ENCODE assay signal across 15 cellular contexts in genomic region chr11:91394073-91394717, GRCh38.
A peak's percentile ranks its signal among the peaks of the same experiment; 100 is the strongest.
DNase-seq lines count a peak whose midpoint lies in the region; ATAC-seq and TF ChIP-seq lines count a peak whose summit lies in the region.
"Had no signal": no experiment of that assay in that cellular context is flagged by ENCODE, and none has a peak within 500 bp of the region (broad histone marks: within the 10 kb centered on the region; RNA-seq: fewer than 3 reads in every experiment).

No MANE protein-coding gene starts in this region.

- H3K9me3 Mint-ChIP-seq in GM23338 (no peaks in the 10 kb centered on the region; the same call in 2 of the 3 replicates), endodermal cell (no peaks in the 10 kb centered on the region)

- H3K27me3 ChIP-seq in BE2C (no peaks in the 10 kb centered on the region), GM23338 (ENCODE audit: insufficient read depth) (no peaks in the 10 kb centered on the region), PC-3 (ENCODE audit: low read length) (no peaks in the 10 kb centered on the region), endodermal cell (ENCODE audit: control insufficient read depth, insufficient read depth, low read length, poor library complexity, severe bottlenecking) (no peaks in the 10 kb centered on the region)

- H3K4me3 Mint-ChIP-seq in GM23338 (no peak overlapping the region), endodermal cell (no peak overlapping the region)
- H3K4me3 Mint-ChIP-seq: CD4-positive, CD25-positive, alpha-beta regulatory T cell had no signal

- intact Hi-C loops in PC-3 (cut with micrococcal nuclease) = loop anchor here (10.0 kb wide), 1 partner anchor 229 kb away; no protein-coding TSS in a partner anchor

- CTCF ChIA-PET in PC-3 (lab: Charles Lee) = no interaction called here

- no peaks in the 10 kb centered on the region for H4K20me1 ChIP-seq in GM23338 (replicated peaks; ENCODE audit: insufficient read depth)
- H4K20me1 ChIP-seq in PC-3 (ENCODE audit: low read length) = no peaks in the 10 kb centered on the region

- no peak; the same call in 2 of the 3 replicates for ATAC-seq in GM23338
- ATAC-seq in PC-3 = no peak
- ATAC-seq in GM21367 (IDR thresholded peaks at IDR 0.05; ENCODE audit: unreplicated experiment) = no peak
- ATAC-seq in HG02852 (IDR thresholded peaks at IDR 0.05; ENCODE audit: unreplicated experiment) = no peak

- DNase-seq in BE2C = peak; percentile 18
- DNase-seq in GM23338 (ENCODE audit: low spot score) = peak; percentile 14
- no peak for DNase-seq in PC-3
- DNase-seq in endodermal cell = no peak
- no peak for DNase-seq in KBM-7
- DNase-seq: Caco-2; CD4-positive, CD25-positive, alpha-beta regulatory T cell; MV-4-11; NCI-H187 treated with DMSO at 0.1 percent for 48 hours; NCI-H2227 treated with DMSO at 0.1 percent for 48 hours; NCI-H526 had no signal

- H3K4me1 ChIP-seq in BE2C (peaks cover 7% of the 10 kb centered on the region), GM23338 (ENCODE audit: insufficient read depth) (no peaks in the 10 kb centered on the region), PC-3 (ENCODE audit: insufficient read depth, low read length) (peaks cover 47% of the 10 kb centered on the region), endodermal cell (ENCODE audit: control insufficient read depth, insufficient read depth, low read length) (no peaks in the 10 kb centered on the region)
- H3K4me1 ChIP-seq: HAP-1 had no signal

- H3K27me3 Mint-ChIP-seq in GM23338 (ENCODE audit: insufficient read depth, low read depth, poor library complexity) (no peaks in the 10 kb centered on the region), endodermal cell (ENCODE audit: insufficient read depth) (no peaks in the 10 kb centered on the region)
- H3K27me3 Mint-ChIP-seq: CD4-positive, CD25-positive, alpha-beta regulatory T cell had no signal

- no peaks in the 10 kb centered on the region for H3K36me3 Mint-ChIP-seq in GM23338 (ENCODE audit: low read depth)
- no peaks in the 10 kb centered on the region for H3K36me3 Mint-ChIP-seq in endodermal cell (ENCODE audit: low read depth)
- H3K36me3 Mint-ChIP-seq: CD4-positive, CD25-positive, alpha-beta regulatory T cell had no signal

- H3K9me2 ChIP-seq in GM23338 (ENCODE audit: insufficient read depth) (no peaks in the 10 kb centered on the region), PC-3 (replicated peaks; ENCODE audit: low read length) (no peaks in the 10 kb centered on the region)

- in situ Hi-C loops in KBM-7 (cut with MboI; ENCODE audit: low pct_unique_long_range_greater_than_20kb, low sequenced_read_pairs) = no loop called here

- 94 to 100% methylated on average over 1 to 5 of the region's 6 CpGs for WGBS in endodermal cell (ENCODE audit: insufficient coverage in 1 of 2, insufficient read length in 1 of 2), 2 experiments

- H2AFZ ChIP-seq in GM23338 = peak overlapping the region; percentile 83; the same call in 1 of the 2 replicates
- H2AFZ ChIP-seq in PC-3 (ENCODE audit: low read length) = peak overlapping the region; percentile 19; the same call in 1 of the 2 replicates

- H3K9me3 ChIP-seq in BE2C = no peaks in the 10 kb centered on the region
- no peaks in the 10 kb centered on the region for H3K9me3 ChIP-seq in PC-3 (ENCODE audit: low read length)
- H3K9me3 ChIP-seq in endodermal cell (ENCODE audit: control insufficient read depth, low read length) = no peaks in the 10 kb centered on the region
- H3K9me3 ChIP-seq: Caco-2, HAP-1 had no signal

- H3K4me3 ChIP-seq in BE2C (ENCODE audit: low read depth, low read length) (peak overlapping the region; percentile 18), GM23338 (no peak overlapping the region), PC-3 (ENCODE audit: low read length) (no peak overlapping the region), endodermal cell (ENCODE audit: low read length) (no peak overlapping the region)
- H3K4me3 ChIP-seq: HAP-1, SK-N-MC had no signal

- POLR2A ChIA-PET in PC-3 (lab: Charles Lee; ENCODE audit: unreplicated experiment) = no interaction called here

- no peaks in the 10 kb centered on the region for H3F3A ChIP-seq in GM23338 (replicated peaks; ENCODE audit: low read depth)
- H3F3A ChIP-seq in PC-3 (ENCODE audit: low read length, unreplicated experiment) = peaks cover 11% of the 10 kb centered on the region

- H3K79me2 ChIP-seq in GM23338 (replicated peaks; ENCODE audit: insufficient read depth) (no peaks in the 10 kb centered on the region), PC-3 (ENCODE audit: low read length) (no peaks in the 10 kb centered on the region)

- no peak overlapping the region for H3K9ac ChIP-seq in PC-3 (ENCODE audit: low read length)
- H3K9ac ChIP-seq in endodermal cell (ENCODE audit: extremely low read depth, low read length, poor library complexity, severe bottlenecking) = no peak overlapping the region

- BruUV-seq in PC-3 (replicated peaks; lab: Mats Ljungman, UMichigan) = no TSS peak

- H3K4me2 ChIP-seq in GM23338 = no peak overlapping the region
- H3K4me2 ChIP-seq in PC-3 (ENCODE audit: low read length) = peak overlapping the region; percentile 15

- TF ChIP-seq CTCF in BE2C (IDR thresholded peaks at IDR 0.05; ENCODE audit: low read depth, low read length) = peak; percentile 48
- peak in 1 of 2 experiments; percentile 26; a peak in 2 of 4 replicates for TF ChIP-seq CTCF in GM23338 (conservative IDR thresholded peaks at IDR 0.05; ENCODE audit: low read depth in 2 of 2)
- TF ChIP-seq CTCF in PC-3 (conservative IDR thresholded peaks at IDR 0.05; ENCODE audit: low read depth, low read length) = peak; percentile 38; the same call in 1 of the 2 replicates
- TF ChIP-seq CTCF in endodermal cell (conservative IDR thresholded peaks at IDR 0.05) = peak; percentile 10

- no peaks in the 10 kb centered on the region for H3K36me3 ChIP-seq in BE2C
- H3K36me3 ChIP-seq in GM23338 (ENCODE audit: insufficient read depth) = no peaks in the 10 kb centered on the region
- H3K36me3 ChIP-seq in PC-3 (ENCODE audit: low read depth, low read length) = no peaks in the 10 kb centered on the region
- no peaks in the 10 kb centered on the region for H3K36me3 ChIP-seq in endodermal cell (ENCODE audit: control insufficient read depth, insufficient read depth, low read length)
- H3K36me3 ChIP-seq: HAP-1 had no signal

- H3K27ac ChIP-seq in GM23338 (ENCODE audit: low read depth) (no peak overlapping the region), PC-3 (ENCODE audit: low read length) (peak overlapping the region; percentile 72), endodermal cell (ENCODE audit: low read depth, low read length) (no peak overlapping the region)
- H3K27ac ChIP-seq: SK-N-MC had no signal

- H3K27ac Mint-ChIP-seq in GM23338 (no peak overlapping the region), endodermal cell (no peak overlapping the region)
- H3K27ac Mint-ChIP-seq: CD4-positive, CD25-positive, alpha-beta regulatory T cell had no signal

- H3K4me1 Mint-ChIP-seq in GM23338 (peaks cover 6% of the 10 kb centered on the region; the same call in 2 of the 3 replicates), endodermal cell (peaks cover 4% of the 10 kb centered on the region)
- H3K4me1 Mint-ChIP-seq: CD4-positive, CD25-positive, alpha-beta regulatory T cell had no signal

Comparison
In these comparisons a context has a peak if more than half of its experiments do, and no peak if none do; other contexts are left out.
1. DNase-seq: peak in BE2C (single experiment) and GM23338 (single experiment); none in PC-3 (single experiment), endodermal cell (single experiment) and KBM-7 (single experiment).